9 cellular contexts compared by ENCODE assay signal in the genomic region with DNA sequence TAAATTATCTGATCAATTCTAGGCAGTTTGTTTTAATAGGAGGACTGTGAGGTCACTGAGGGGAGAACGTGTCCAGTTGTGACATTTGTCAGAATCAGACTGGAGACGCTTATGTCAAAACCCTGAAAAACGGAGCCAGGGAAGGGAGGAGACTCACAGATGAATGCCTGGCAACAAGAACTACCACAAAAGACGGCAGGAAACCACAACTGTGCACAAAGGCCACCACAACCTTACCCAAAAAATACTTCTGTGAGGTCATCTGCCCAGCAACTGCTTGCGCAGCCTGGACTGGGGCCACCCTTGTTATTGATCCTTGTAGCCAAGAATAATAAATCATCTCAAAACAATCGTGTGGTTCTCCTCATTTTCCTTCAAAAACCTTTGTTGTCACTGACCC.
A peak's percentile ranks its signal among the peaks of the same experiment; 100 is the strongest.
DNase-seq lines count a peak whose midpoint lies in the region; ATAC-seq, FAIRE-seq and TF ChIP-seq lines count a peak whose summit lies in the region.
"Had no signal": no experiment of that assay in that cellular context is flagged by ENCODE, and none has a peak within 500 bp of the region (broad histone marks: within the 10 kb centered on the region; RNA-seq: fewer than 3 reads in every experiment).

No MANE protein-coding gene starts in this region.

- no peak overlapping the region for H3K4me3 ChIP-seq in CD4-positive, alpha-beta memory T cell (ENCODE audit: low read length in 2 of 2)
- no peak overlapping the region for H3K4me3 ChIP-seq in effector memory CD4-positive, alpha-beta T cell (ENCODE audit: insufficient read depth, low read depth, low read length, poor library complexity, severe bottlenecking)
- no peak overlapping the region for H3K4me3 ChIP-seq in kidney (ENCODE audit: low read length in 2 of 2)
- no peak overlapping the region for H3K4me3 ChIP-seq in neuronal stem cell (ENCODE audit: low read length in 2 of 2)

- no peak overlapping the region for H2BK15ac ChIP-seq in neuronal stem cell (ENCODE audit: low read length)

- H2BK5ac ChIP-seq in neuronal stem cell (ENCODE audit: low read length) = no peak overlapping the region

- H3K36me3 Mint-ChIP-seq in CD4-positive, alpha-beta memory T cell = no peaks in the 10 kb centered on the region

- no peak overlapping the region for H3K14ac ChIP-seq in neuronal stem cell (ENCODE audit: low read length)

- no peak overlapping the region for H3K4ac ChIP-seq in neuronal stem cell (ENCODE audit: low read length)

- H3K27ac Mint-ChIP-seq in CD4-positive, alpha-beta memory T cell = peak overlapping the region; percentile 8 to 92 (median 82)

- H3K18ac ChIP-seq in neuronal stem cell (ENCODE audit: low read length) = no peak overlapping the region

- WGBS in neuronal stem cell (ENCODE audit: extremely low coverage in 2 of 2, insufficient read length in 2 of 2, insufficient replicate concordance in 1 of 2), 2 donors = no CpG with 5 or more reads among the region's 6 CpGs

- no peak overlapping the region for H4K91ac ChIP-seq in neuronal stem cell (ENCODE audit: low read depth, low read length, poor library complexity)

- FAIRE-seq in kidney (lab: Jason Lieb, UNC) = no peak

- TF ChIP-seq CTCF in kidney (IDR thresholded peaks at IDR 0.05; ENCODE audit: borderline replicate concordance, extremely low read depth, insufficient read depth) = no peak

- H2BK120ac ChIP-seq in neuronal stem cell (ENCODE audit: low read depth, low read length) = no peak overlapping the region

- H4K8ac ChIP-seq in neuronal stem cell (ENCODE audit: low read depth, low read length) = no peak overlapping the region

- peaks cover 21 to 33% (median 25%) of the 10 kb centered on the region in 4 donors for H3K4me1 Mint-ChIP-seq in CD4-positive, alpha-beta memory T cell

- H3K9me3 ChIP-seq in CD4-positive, alpha-beta memory T cell (ENCODE audit: control insufficient read depth in 1 of 2, low read length in 2 of 2) = no peaks in the 10 kb centered on the region
- no peaks in the 10 kb centered on the region for H3K9me3 ChIP-seq in effector memory CD4-positive, alpha-beta T cell (ENCODE audit: control insufficient read depth, low read length)
- H3K9me3 ChIP-seq in kidney (ENCODE audit: control insufficient read depth in 1 of 2, low read length in 2 of 2) (no peaks in the 10 kb centered on the region), neuronal stem cell (replicated peaks in 1 of 2; ENCODE audit: control insufficient read depth in 2 of 2, insufficient read depth in 1 of 2, low read depth in 1 of 2, low read length in 2 of 2) (peaks cover 0 to 14% of the 10 kb centered on the region in 2 donors)

- H3K23ac ChIP-seq in neuronal stem cell (ENCODE audit: low read depth, low read length, poor library complexity) = no peak overlapping the region

- peaks cover 0 to 1% (median 0%) of the 10 kb centered on the region in 8 donors for H3K9me3 Mint-ChIP-seq in CD4-positive, alpha-beta memory T cell

- H3K27me3 Mint-ChIP-seq in CD4-positive, alpha-beta memory T cell = peaks cover 36 to 45% of the 10 kb centered on the region in 2 donors

- no peaks in the 10 kb centered on the region for H3K36me3 ChIP-seq in CD4-positive, alpha-beta memory T cell (ENCODE audit: insufficient read depth, low read length)
- no peaks in the 10 kb centered on the region for H3K36me3 ChIP-seq in effector memory CD4-positive, alpha-beta T cell (ENCODE audit: control insufficient read depth, insufficient read depth, low read length)
- H3K36me3 ChIP-seq in kidney (ENCODE audit: control insufficient read depth in 1 of 2, insufficient read depth in 2 of 2, low read length in 2 of 2) (no peaks in the 10 kb centered on the region), neuronal stem cell (replicated peaks in 1 of 2; ENCODE audit: control insufficient read depth in 2 of 2, insufficient read depth in 2 of 2, low read length in 2 of 2) (no peaks in the 10 kb centered on the region)

- H3K27me3 ChIP-seq in CD4-positive, alpha-beta memory T cell (ENCODE audit: insufficient read depth, low read length) = no peaks in the 10 kb centered on the region
- no peaks in the 10 kb centered on the region for H3K27me3 ChIP-seq in effector memory CD4-positive, alpha-beta T cell (replicated peaks; ENCODE audit: control insufficient read depth, insufficient read depth, low read length, poor library complexity, severe bottlenecking)
- H3K27me3 ChIP-seq in neuronal stem cell (ENCODE audit: control insufficient read depth in 3 of 3, insufficient read depth in 3 of 3, low read depth in 1 of 3, low read length in 3 of 3) = no peaks in the 10 kb centered on the region

- H3K4me2 ChIP-seq in neuronal stem cell (ENCODE audit: insufficient read depth, low read length, poor library complexity, severe bottlenecking) = no peak overlapping the region

- H3K4me3 Mint-ChIP-seq in CD4-positive, alpha-beta memory T cell = peak overlapping the region; percentile 43 to 85 (median 74)

- H2AK5ac ChIP-seq in neuronal stem cell (ENCODE audit: low read depth, low read length) = no peak overlapping the region

- H3K9ac ChIP-seq in kidney (ENCODE audit: low read length in 2 of 2) (no peak overlapping the region), neuronal stem cell (ENCODE audit: low read depth, low read length, poor library complexity) (no peak overlapping the region)

- POLR2A ChIA-PET in CD4-positive, alpha-beta memory T cell (lab: Charles Lee; ENCODE audit: partially characterized antibody) = interaction anchor here (1.7 kb wide), 1 partner anchor 31 kb away, joined by 7 read pairs; no protein-coding TSS in a partner anchor

- peaks cover 23% of the 10 kb centered on the region for H3K4me1 ChIP-seq in CD4-positive, alpha-beta memory T cell (ENCODE audit: insufficient read depth, low read length)
- H3K4me1 ChIP-seq in effector memory CD4-positive, alpha-beta T cell (ENCODE audit: control insufficient read depth, insufficient read depth, low read length, poor library complexity, severe bottlenecking) = peaks cover 16% of the 10 kb centered on the region
- peaks cover 0 to 3% of the 10 kb centered on the region in 2 donors for H3K4me1 ChIP-seq in kidney (ENCODE audit: control insufficient read depth in 1 of 2, insufficient read depth in 1 of 2, low read depth in 1 of 2, low read length in 2 of 2)
- peaks cover 0 to 6% of the 10 kb centered on the region in 2 donors for H3K4me1 ChIP-seq in neuronal stem cell (ENCODE audit: control insufficient read depth in 2 of 2, insufficient read depth in 1 of 2, low read depth in 1 of 2, low read length in 2 of 2)

- CTCF ChIA-PET in CD4-positive, alpha-beta memory T cell (lab: Charles Lee; ENCODE audit: partially characterized antibody) = no interaction called here

- peak; percentile 74 to 85 (median 81) for DNase-seq in CD4-positive, alpha-beta memory T cell
- DNase-seq in T-helper 2 cell (peak in 3 of 5 experiments; percentile 22 to 81 (median 75)), OCI-M1 (lab: John Stamatoyannopoulos, UW) (no peak), kidney (no peak), neuronal stem cell (ENCODE audit: low spot score) (no peak), NCI-H146 (lab: John Stamatoyannopoulos, UW) (no peak)
- peak; percentile 27 to 44 (median 41) for DNase-seq in effector memory CD4-positive, alpha-beta T cell
- DNase-seq: DMS79 treated with DMSO at 0.1 percent for 48 hours had no signal

- peak; percentile 49 for ATAC-seq in GM21786 (IDR thresholded peaks at IDR 0.05; ENCODE audit: unreplicated experiment)

- intact Hi-C loops in CD4-positive, alpha-beta memory T cell (cut with micrococcal nuclease) = loop anchor here (1.0 kb wide), 1 partner anchor 67 kb away; no protein-coding TSS in a partner anchor
- intact Hi-C loops in kidney (cut with DNase I) = no loop called here

- H2BK12ac ChIP-seq in neuronal stem cell (ENCODE audit: low read length) = no peak overlapping the region

- H3K79me1 ChIP-seq in neuronal stem cell (ENCODE audit: low read depth, low read length) = no peaks in the 10 kb centered on the region

- H2AFZ ChIP-seq in neuronal stem cell (ENCODE audit: low read length) = no peak overlapping the region

- no peak overlapping the region for H3K27ac ChIP-seq in CD4-positive, alpha-beta memory T cell (ENCODE audit: low read depth, low read length)
- H3K27ac ChIP-seq in effector memory CD4-positive, alpha-beta T cell (ENCODE audit: insufficient read depth, low read length, poor library complexity, severe bottlenecking) = no peak overlapping the region
- H3K27ac ChIP-seq in kidney (ENCODE audit: low read depth in 2 of 2, low read length in 2 of 2) (no peak overlapping the region), neuronal stem cell (replicated peaks; ENCODE audit: low read length) (no peak overlapping the region)

Comparison
In these comparisons a context has a peak if more than half of its experiments do, and no peak if none do; other contexts are left out.
1. DNase-seq: peak in CD4-positive, alpha-beta memory T cell (5 of 5), T-helper 2 cell (3 of 5) and effector memory CD4-positive, alpha-beta T cell (3 of 3); none in OCI-M1 (single experiment), kidney (single experiment), neuronal stem cell (single experiment) and NCI-H146 (single experiment).